In the genomic region with DNA sequence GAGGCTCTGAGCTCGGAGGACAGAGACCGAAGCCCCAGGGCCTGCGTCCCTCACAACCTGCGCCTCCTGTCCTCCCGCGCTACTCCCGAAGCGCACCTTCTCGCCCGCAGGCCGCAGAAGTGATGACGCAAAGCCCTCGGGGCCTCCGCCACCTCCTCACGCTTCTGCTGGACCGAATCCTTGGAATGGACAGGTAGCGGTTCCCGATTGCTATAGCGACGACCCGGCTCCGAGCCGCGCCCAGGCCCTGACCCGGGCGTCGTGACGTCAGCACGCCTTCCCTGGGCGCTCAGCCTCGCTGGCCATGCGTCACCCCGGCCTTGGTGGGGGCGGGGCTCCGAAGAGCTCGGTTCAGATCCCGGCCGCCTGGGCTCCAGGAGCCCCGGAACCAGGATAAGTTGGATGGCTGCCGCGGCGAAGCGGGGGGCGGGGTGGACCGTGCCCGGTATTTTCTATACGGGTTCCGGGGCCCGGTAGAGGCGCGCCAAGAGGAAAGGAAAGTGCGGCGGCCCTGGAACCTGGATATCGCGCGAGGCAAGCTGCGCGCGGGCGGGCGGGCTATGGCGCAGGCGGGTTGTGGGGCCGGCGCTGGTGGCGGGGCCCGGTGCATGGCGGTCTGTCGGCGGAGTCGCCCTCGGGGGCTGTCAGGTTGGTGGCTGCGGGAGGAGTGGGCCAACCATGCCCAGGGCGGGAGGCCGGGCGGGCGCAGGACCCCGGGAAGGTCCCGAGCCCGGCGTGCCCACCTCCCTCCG, we compare ENCODE assay signal across 8 cellular contexts. TPM values are rescaled to one million over a fixed set of nuclear protein-coding genes. Genes with fewer than 3 reads are reported as not detected.
DNase-seq lines count a peak whose midpoint lies in the region; ATAC-seq, FAIRE-seq and TF ChIP-seq lines count a peak whose summit lies in the region.

A gene (plus strand): TSS at position 542 of the 752 bp plus-strand sequence. CDS start 21,417 bp downstream, outside the sequence.

- ATAC-seq in GM18873 (IDR thresholded peaks at IDR 0.05; ENCODE audit: low FRiP score, unreplicated experiment), result peak; percentile 70
- ATAC-seq in HG03159 (IDR thresholded peaks at IDR 0.05; ENCODE audit: unreplicated experiment), result peak; percentile 81

- DNase-seq in ACHN (peak; percentile 94), NCI-H2227 treated with DMSO at 0.1 percent for 48 hours (lab: John Stamatoyannopoulos, UW) (peak; percentile 96), bronchial epithelial cell (ENCODE audit: low read depth) (peak; percentile 87), iPS-NIHi7 (ENCODE audit: extremely low spot score) (peak; percentile 100), smooth muscle cell of the brain vasculature (ENCODE audit: low read depth, low spot score) (peak; percentile 90)

- H3K27me3 ChIP-seq in bronchial epithelial cell (ENCODE audit: control insufficient read depth, insufficient read depth, low read length), result no peaks in the 10 kb centered on the region

- TF ChIP-seq CTCF in WI38 (IDR thresholded peaks at IDR 0.05; ENCODE audit: low read depth, low read length), result no peak
- no peak for TF ChIP-seq CTCF in bronchial epithelial cell (IDR thresholded peaks at IDR 0.05; ENCODE audit: insufficient read depth, low read length, severe bottlenecking)

- H3K4me3 ChIP-seq in WI38 (ENCODE audit: low read depth, low read length) (peak within 1 kb of the TSS; percentile 88), bronchial epithelial cell (ENCODE audit: low read depth, low read length) (peak within 1 kb of the TSS; percentile 88)

- in situ Hi-C loops in ACHN (cut with HindIII; ENCODE audit: low pct_ligation_motif_present, low pct_unique_long_range_greater_than_20kb, low sequenced_read_pairs), result no loop called here

- no peak for FAIRE-seq in bronchial epithelial cell (lab: Jason Lieb, UNC)

- H3K36me3 ChIP-seq in bronchial epithelial cell (ENCODE audit: control insufficient read depth, insufficient read depth, low read length), result no peaks in the 10 kb centered on the region

RNA-seq across cellular contexts. Expression of the gene that starts here (rescaled TPM):
- 5.3 and 8.1 TPM in 2 replicates for total RNA-seq in bronchial epithelial cell

Comparison
In these comparisons a context has a peak if more than half of its experiments do, and no peak if none do; other contexts are left out.
1. Peak in every context shown above with its lines: DNase-seq, ATAC-seq and H3K4me3 ChIP-seq.